8 cellular contexts compared by ENCODE assay signal in the genomic region with DNA sequence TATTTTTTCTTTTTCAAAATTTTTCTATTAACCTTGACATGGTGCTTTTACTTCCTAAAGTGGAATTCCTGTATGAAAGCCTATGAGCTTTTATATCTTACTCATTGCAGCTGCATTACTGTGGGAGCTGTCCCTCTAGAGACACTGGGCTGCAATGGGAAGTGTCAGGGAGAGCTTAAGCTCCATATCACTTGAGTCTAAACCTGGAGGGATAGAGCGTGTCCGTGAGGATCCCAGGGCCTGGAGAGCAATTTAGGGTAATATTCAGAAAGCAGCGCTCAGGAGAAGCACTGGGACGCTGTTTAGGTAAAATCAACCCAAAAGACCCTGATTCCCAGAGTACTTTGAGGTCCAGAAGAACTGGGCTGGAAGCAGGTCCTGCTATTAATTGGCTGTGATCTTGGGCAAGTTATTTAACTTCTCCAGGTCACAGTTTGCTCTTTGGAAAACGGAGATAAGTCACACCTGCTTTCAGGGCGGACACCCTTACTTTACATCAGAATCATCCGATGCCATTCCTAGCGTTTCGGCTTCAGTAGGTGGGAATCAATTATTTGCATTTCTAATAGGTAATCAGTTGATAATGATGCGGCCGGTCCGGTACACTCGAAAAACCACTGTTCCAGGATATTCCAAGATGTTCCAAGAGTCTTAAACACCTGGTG. TPM values are rescaled to one million over a fixed set of nuclear protein-coding genes. Genes with fewer than 3 reads are reported as not detected.
DNase-seq lines count a peak whose midpoint lies in the region; ATAC-seq and TF ChIP-seq lines count a peak whose summit lies in the region.

No MANE protein-coding gene starts in this region.

- TF ChIP-seq CTCF in glutamatergic neuron (IDR thresholded peaks at IDR 0.05; ENCODE audit: partially characterized antibody, unreplicated experiment), result no peak
- TF ChIP-seq CTCF in spleen (IDR thresholded peaks at IDR 0.05 in 8 of 11, conservative IDR thresholded peaks at IDR 0.05 in 3 of 11), result no peak

- no peaks in the 10 kb centered on the region for H3K9me3 Mint-ChIP-seq in glutamatergic neuron (ENCODE audit: unreplicated experiment)

- peaks cover 7% of the 10 kb centered on the region for H3K36me3 Mint-ChIP-seq in glutamatergic neuron (ENCODE audit: unreplicated experiment)

- DNase-seq in NCI-H146 (lab: John Stamatoyannopoulos, UW) (peak; percentile 28), NCI-H146 treated with DMSO at 0.1 percent for 48 hours (lab: John Stamatoyannopoulos, UW; ENCODE audit: unreplicated experiment) (no peak), SW480 (ENCODE audit: low spot score) (peak; percentile 32), glutamatergic neuron (no peak), spleen (no peak), DMS153 treated with DMSO at 0.1 percent for 48 hours (lab: John Stamatoyannopoulos, UW; ENCODE audit: unreplicated experiment) (no peak), Kasumi-1 (lab: John Stamatoyannopoulos, UW) (no peak)

- peaks cover 4% of the 10 kb centered on the region for H3K4me1 Mint-ChIP-seq in glutamatergic neuron (ENCODE audit: low read depth, unreplicated experiment)

- 34 to 45% (median 41%) methylated on average over 13 of the region's 13 CpGs for WGBS in spleen, 5 donors

- no peak for TF ChIP-seq POLR2A in spleen (IDR thresholded peaks at IDR 0.05)

- peak overlapping the region; percentile 60 to 88 (median 83) for H3K4me3 ChIP-seq in spleen

- H3K27ac ChIP-seq in spleen, result peak overlapping the region in 4 of 8 donors; percentile 84 to 94 (median 90)

- H3K27me3 ChIP-seq in spleen (replicated peaks in 1 of 7), result no peaks in the 10 kb centered on the region

- peaks cover 0 to 38% (median 22%) of the 10 kb centered on the region in 6 donors for H3K4me1 ChIP-seq in spleen

- peak overlapping the region; percentile 62 for H3K27ac Mint-ChIP-seq in glutamatergic neuron (ENCODE audit: unreplicated experiment)

- peaks cover 0 to 30% (median 3%) of the 10 kb centered on the region in 6 donors for H3K36me3 ChIP-seq in spleen

- H3K9me3 ChIP-seq in spleen, result no peaks in the 10 kb centered on the region

- intact Hi-C loops in spleen (cut with DNase I; ENCODE audit: low total_unique reads), result loop anchor here (10.0 kb wide), 1 partner anchor 74 kb away; the partner anchor contains the start of gene SPAG4

- peaks cover 5% of the 10 kb centered on the region for H3K27me3 Mint-ChIP-seq in glutamatergic neuron (ENCODE audit: unreplicated experiment)

- no peak for ATAC-seq in HG03095 (IDR thresholded peaks at IDR 0.05; ENCODE audit: unreplicated experiment)

- peak overlapping the region; percentile 92 for H3K4me3 Mint-ChIP-seq in glutamatergic neuron (ENCODE audit: unreplicated experiment)

RNA-seq across cellular contexts. Expression of gene ERGIC3, which starts 0.6 kb away (rescaled TPM):
- total RNA-seq in glutamatergic neuron (ENCODE audit: unreplicated experiment) (233 TPM), spleen (100 to 1,000 TPM; 127 to 179 (median 149) TPM)
- polyA plus RNA-seq in spleen, result 100 to 1,000 TPM; 134 to 179 (median 145) TPM

RNA-seq across cellular contexts. Expression of gene C20orf173, which starts 11.8 kb away (rescaled TPM):
- total RNA-seq in glutamatergic neuron (ENCODE audit: unreplicated experiment) (not detected), spleen (not detected)
- not detected for polyA plus RNA-seq in spleen

Comparison
In these comparisons a context has a peak if more than half of its experiments do, and no peak if none do; other contexts are left out.
1. DNase-seq: peak in NCI-H146 (single experiment) and SW480 (single experiment); none in NCI-H146 treated with DMSO at 0.1 percent for 48 hours (single experiment), glutamatergic neuron (single experiment), spleen (single experiment), DMS153 treated with DMSO at 0.1 percent for 48 hours (single experiment) and Kasumi-1 (0 of 2).